Comparison of ENCODE assay signal across 12 cellular contexts in genomic region chr11:17770048-17770652, GRCh38. TPM values are rescaled to one million over a fixed set of nuclear protein-coding genes. Genes with fewer than 3 reads are reported as not detected.
DNase-seq lines count a peak whose midpoint lies in the region; ATAC-seq and TF ChIP-seq lines count a peak whose summit lies in the region.
"Had no signal": no experiment of that assay in that cellular context is flagged by ENCODE, and none has a peak within 500 bp of the region (broad histone marks: within the 10 kb centered on the region; RNA-seq: fewer than 3 reads in every experiment).

No MANE protein-coding gene starts in this region.

- H3K27me3 ChIP-seq in stomach: no peaks in the 10 kb centered on the region
- H3K27me3 ChIP-seq: neutrophil had no signal

- 47 to 73% (median 55%) methylated on average over 8 to 9 of the region's 9 CpGs for WGBS in stomach, 5 donors

- no peaks in the 10 kb centered on the region for H3K9me3 ChIP-seq in stomach
- H3K9me3 ChIP-seq: neutrophil had no signal

- intact Hi-C loops in stomach (cut with DNase I; ENCODE audit: low total_unique reads): no loop called here

- TF ChIP-seq CTCF in epithelial cell of proximal tubule (conservative IDR thresholded peaks at IDR 0.05; ENCODE audit: low read depth, low read length) (peak; percentile 39), stomach (IDR thresholded peaks at IDR 0.05) (no peak)

- H3K4me1 ChIP-seq in stomach: peaks cover 0 to 5% (median 0%) of the 10 kb centered on the region in 4 donors

- no peak for TF ChIP-seq EP300 in stomach (IDR thresholded peaks at IDR 0.05)

- no peak overlapping the region for H3K27ac ChIP-seq in stomach
- H3K27ac ChIP-seq: neutrophil, SK-N-MC had no signal

- no peaks in the 10 kb centered on the region for H3K36me3 ChIP-seq in stomach
- H3K36me3 ChIP-seq: neutrophil had no signal

- DNase-seq in activated effector memory CD4-positive, alpha-beta T cell treated with anti-CD3 and anti-CD28 coated beads, Interleukin-2, amount 50 U/mL, for 16 hours: peak; percentile 45
- DNase-seq in activated effector memory CD4-positive, alpha-beta T cell treated with Interleukin-2 at 50 U/mL for 16 hours: no peak
- DNase-seq in NCI-H2196 (lab: John Stamatoyannopoulos, UW; ENCODE audit: unreplicated experiment): peak; percentile 76
- no peak for DNase-seq in epithelial cell of proximal tubule (ENCODE audit: low read depth)
- DNase-seq in stomach: peak; percentile 50
- DNase-seq in NCI-H2107 treated with DMSO at 0.1 percent for 48 hours (lab: John Stamatoyannopoulos, UW; ENCODE audit: unreplicated experiment): no peak
- DNase-seq in NCI-H187 (lab: John Stamatoyannopoulos, UW): no peak
- DNase-seq: activated T-cell treated with anti-CD3 and anti-CD28 coated beads, Interleukin-2, amount 50 U/mL, for 24 hours had no signal

- no peak for ATAC-seq in GM18511 (IDR thresholded peaks at IDR 0.05; ENCODE audit: unreplicated experiment)

- no peak for TF ChIP-seq POLR2A in stomach (IDR thresholded peaks at IDR 0.05)

- no peak overlapping the region for H3K4me3 ChIP-seq in epithelial cell of proximal tubule (ENCODE audit: low read depth, low read length)
- H3K4me3 ChIP-seq in stomach: no peak overlapping the region
- H3K4me3 ChIP-seq: SK-N-MC had no signal

RNA-seq across cellular contexts. Expression of gene KCNC1, which starts 35.6 kb away (rescaled TPM):
- total RNA-seq in epithelial cell of proximal tubule (not detected in 2 replicates), stomach (under 1 TPM in 1 of 5 donors, not detected in 4; 0.18 TPM)
- polyA plus RNA-seq in stomach: under 1 TPM in 1 of 3 donors, not detected in 2; 0.03 TPM

RNA-seq across cellular contexts. Expression of gene MYOD1, which starts 50.8 kb away (rescaled TPM):
- total RNA-seq in epithelial cell of proximal tubule (not detected in 2 replicates), stomach (not detected)
- polyA plus RNA-seq in stomach: not detected
- polyA plus RNA-seq: IgD-negative memory B cell had no signal

Comparison
In these comparisons a context has a peak if more than half of its experiments do, and no peak if none do; other contexts are left out.
1. DNase-seq: peak in activated effector memory CD4-positive, alpha-beta T cell treated with anti-CD3 and anti-CD28 coated beads, Interleukin-2, amount 50 U/mL, for 16 hours (single experiment), NCI-H2196 (single experiment) and stomach (single experiment); none in activated effector memory CD4-positive, alpha-beta T cell treated with Interleukin-2 at 50 U/mL for 16 hours (single experiment), epithelial cell of proximal tubule (single experiment), NCI-H2107 treated with DMSO at 0.1 percent for 48 hours (single experiment) and NCI-H187 (0 of 2).